Comparison of ENCODE assay signal across 9 cellular contexts in genomic region chr2:150319085-150319484, GRCh38.
"Had no signal": no experiment of that assay in that cellular context is flagged by ENCODE, and none has a peak within 500 bp of the region (broad histone marks: within the 10 kb centered on the region; RNA-seq: fewer than 3 reads in every experiment).

No MANE protein-coding gene starts in this region.

- FAIRE-seq: H1, HTR-8/SVneo had no signal

- H3K4me2 ChIP-seq: KMS-11 had no signal

- H3K36me3 ChIP-seq: HAP-1 had no signal

- H3K27ac ChIP-seq: GM23248, KMS-11 had no signal

- H2AFZ ChIP-seq: GM23248 had no signal

- H3K9me3 ChIP-seq: HAP-1 had no signal

- ATAC-seq: HCT116 had no signal

- H3K4me3 ChIP-seq: GM23248, HAP-1 had no signal

- DNase-seq: GM23248, H7, HFFc6, KBM-7 had no signal

- H3K9ac ChIP-seq: GM23248, KMS-11 had no signal

- H3K4me1 ChIP-seq: HAP-1 had no signal
